In genomic region chr2:106561803-106562202, GRCh38 we compare ENCODE assay signal across 1 cellular context.
TF ChIP-seq lines count a peak whose summit lies in the region.

No MANE protein-coding gene starts in this region.

TF ChIP-seq in K562, 482 proteins besides CTCF, POLR2A, EP300 and RAD21:
- TF ChIP-seq BRF1 (IDR thresholded peaks at IDR 0.05; ENCODE audit: borderline replicate concordance, extremely low read depth, insufficient read length) (no peak), ZNF316 (IDR thresholded peaks at IDR 0.05) (peak; percentile 21; the same call in 1 of the 2 replicates)
